14 cellular contexts compared by ENCODE assay signal in the genomic region with DNA sequence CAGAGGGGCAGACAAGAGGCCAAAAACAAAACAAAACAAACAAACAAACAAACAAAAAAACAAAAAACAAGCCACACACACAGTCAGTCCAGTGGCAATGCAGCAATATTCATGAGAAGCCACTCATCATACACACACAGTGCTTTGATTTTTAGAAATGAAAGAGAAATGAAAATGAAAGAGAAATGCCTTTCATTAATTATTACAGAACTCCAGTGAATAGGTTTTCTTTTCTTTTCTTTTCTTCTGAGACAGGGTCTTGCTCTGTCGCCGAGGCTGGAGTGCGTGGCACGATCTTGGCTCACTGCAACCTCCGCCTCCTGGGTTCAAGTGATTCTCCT. TPM values are rescaled to one million over a fixed set of nuclear protein-coding genes. Genes with fewer than 3 reads are reported as not detected.
A peak's percentile ranks its signal among the peaks of the same experiment; 100 is the strongest.
DNase-seq lines count a peak whose midpoint lies in the region; ATAC-seq and TF ChIP-seq lines count a peak whose summit lies in the region.
"Had no signal": no experiment of that assay in that cellular context is flagged by ENCODE, and none has a peak within 500 bp of the region (broad histone marks: within the 10 kb centered on the region; RNA-seq: fewer than 3 reads in every experiment).

No MANE protein-coding gene starts in this region.

- no peaks in the 10 kb centered on the region for H3K9me3 ChIP-seq in ectodermal cell (ENCODE audit: control insufficient read depth, low read length)

- peak overlapping the region; percentile 10 for H3K27ac Mint-ChIP-seq in type B pancreatic cell

- peak overlapping the region; percentile 55 for H3K27ac ChIP-seq in ectodermal cell (ENCODE audit: insufficient read depth, low read depth, low read length, poor library complexity, severe bottlenecking)

- no peaks in the 10 kb centered on the region for H3K36me3 ChIP-seq in ectodermal cell (ENCODE audit: control insufficient read depth, insufficient read depth, low read length)

- no peaks in the 10 kb centered on the region for H3K36me3 Mint-ChIP-seq in type B pancreatic cell
- H3K36me3 Mint-ChIP-seq: activated naive CD4-positive, alpha-beta T cell treated with anti-CD3 and anti-CD28 coated beads, Interleukin-2, amount 50 U/mL, for 72 hours had no signal

- no peak for DNase-seq in type B pancreatic cell (ENCODE audit: extremely low spot score, unreplicated experiment)
- no peak for DNase-seq in NCI-H187 (lab: John Stamatoyannopoulos, UW)
- no peak for DNase-seq in SK-N-DZ (ENCODE audit: low spot score)
- DNase-seq in NAMALWA (ENCODE audit: low spot score): no peak
- DNase-seq: activated CD4-positive, alpha-beta T cell treated with anti-CD3 and anti-CD28 coated beads, Interleukin-2, amount 50 U/mL, for 1 hour; foreskin fibroblast; nucleus accumbens; stimulated activated naive CD4-positive, alpha-beta T cell had no signal

- 75 to 77% methylated on average over 5 of the region's 5 CpGs for WGBS in ectodermal cell, 2 experiments

- peaks cover 42% of the 10 kb centered on the region for H3K4me1 Mint-ChIP-seq in type B pancreatic cell (ENCODE audit: unreplicated experiment)

- no peaks in the 10 kb centered on the region for H3K27me3 ChIP-seq in ectodermal cell (ENCODE audit: control insufficient read depth, insufficient read depth, low read length, poor library complexity, severe bottlenecking)

- H3K4me3 ChIP-seq in ectodermal cell (ENCODE audit: insufficient read depth, low read depth, low read length): no peak overlapping the region

- ATAC-seq in GM19452 (IDR thresholded peaks at IDR 0.05; ENCODE audit: unreplicated experiment) (peak; percentile 71), HG02970 (IDR thresholded peaks at IDR 0.05; ENCODE audit: low FRiP score, unreplicated experiment) (peak; percentile 53)
- ATAC-seq: activated naive CD4-positive, alpha-beta T cell treated with anti-CD3 and anti-CD28 coated beads, Interleukin-2, amount 50 U/mL, for 72 hours; HCT116; SK-N-SH treated with all-trans-retinoic acid at 6 μM for 48 hours had no signal

- no peak overlapping the region for H3K4me3 Mint-ChIP-seq in type B pancreatic cell

- no peaks in the 10 kb centered on the region for H3K9me3 Mint-ChIP-seq in type B pancreatic cell
- H3K9me3 Mint-ChIP-seq: activated naive CD4-positive, alpha-beta T cell treated with anti-CD3 and anti-CD28 coated beads, Interleukin-2, amount 50 U/mL, for 72 hours had no signal

- peaks cover 4% of the 10 kb centered on the region for H3K27me3 Mint-ChIP-seq in type B pancreatic cell

- no peak for TF ChIP-seq CTCF in type B pancreatic cell (conservative IDR thresholded peaks at IDR 0.05)

- peaks cover 15% of the 10 kb centered on the region for H3K4me1 ChIP-seq in ectodermal cell (ENCODE audit: control insufficient read depth, insufficient read depth, low read length)

RNA-seq across cellular contexts. Expression of a gene that starts 36.9 kb away (rescaled TPM):
- 4.1 TPM for polyA plus RNA-seq in ectodermal cell (2013, experiment 1 of 4)
- polyA plus RNA-seq in ectodermal cell (2013, experiment 2 of 4): 2.9 TPM
- 3.0 TPM for polyA plus RNA-seq in ectodermal cell (2013, experiment 3 of 4)
- polyA plus RNA-seq in ectodermal cell (2013, experiment 4 of 4): 2.1 TPM
- 16.1 and 20.7 TPM in 2 replicates for total RNA-seq in type B pancreatic cell (ENCODE audit: low replicate concordance)
- polyA plus RNA-seq in SK-N-DZ (2014; cell fraction: cytosol; rRNA removed): not detected in 2 replicates
- not detected in 2 replicates for polyA plus RNA-seq in SK-N-DZ (2014; cell fraction: nucleus; rRNA removed)
